ENCODE assay signal across 12 cellular contexts in the genomic region with DNA sequence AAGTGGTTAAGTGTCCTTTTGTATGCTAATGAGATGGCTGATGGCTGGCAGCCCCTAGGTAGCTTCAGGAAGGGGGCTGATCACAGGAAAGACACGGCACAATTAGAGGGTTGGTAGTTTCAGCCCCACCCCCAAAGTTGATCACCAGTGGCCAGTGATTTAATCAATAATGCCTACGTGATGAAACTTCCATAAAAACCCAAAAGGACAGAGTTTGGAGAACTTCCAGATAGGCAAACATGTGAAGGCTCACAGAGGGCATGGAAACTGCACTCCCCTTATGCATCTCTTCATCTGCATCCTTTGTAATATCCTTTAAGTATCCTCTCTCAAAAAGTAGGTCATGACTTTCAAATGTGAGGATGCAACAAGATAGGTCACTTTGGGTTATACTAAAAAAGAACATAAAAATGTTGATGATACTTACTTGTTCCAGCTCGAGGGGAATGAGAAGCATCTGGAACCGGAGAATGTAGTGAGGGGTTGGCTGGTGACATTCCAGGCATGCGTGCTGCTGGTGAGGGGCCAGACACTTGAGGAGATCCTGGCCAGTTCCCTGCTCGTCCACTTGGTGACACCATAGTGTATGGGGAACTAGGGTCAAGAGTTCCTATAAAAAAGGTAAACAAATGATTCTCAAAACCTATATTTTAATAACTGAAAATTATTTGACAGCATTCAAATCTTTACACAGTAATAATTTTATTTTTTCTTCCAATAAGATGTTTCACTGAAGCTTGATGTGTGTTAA. TPM values are rescaled to one million over a fixed set of nuclear protein-coding genes. Genes with fewer than 3 reads are reported as not detected.
DNase-seq lines count a peak whose midpoint lies in the region; ATAC-seq and TF ChIP-seq lines count a peak whose summit lies in the region.
"Had no signal": no experiment of that assay in that cellular context is flagged by ENCODE, and none has a peak within 500 bp of the region (broad histone marks: within the 10 kb centered on the region; RNA-seq: fewer than 3 reads in every experiment).

No MANE protein-coding gene starts in this region.

- DNase-seq in SK-N-SH (peak; percentile 26), fibroblast of pulmonary artery (ENCODE audit: low read depth) (peak; percentile 46), psoas muscle (no peak), NCI-H748 treated with DMSO at 0.1 percent for 48 hours (lab: John Stamatoyannopoulos, UW) (no peak), HK-2 (ENCODE audit: unreplicated experiment) (no peak), NCI-H1417 treated with DMSO at 0.1 percent for 48 hours (lab: John Stamatoyannopoulos, UW) (no peak)
- DNase-seq: activated gamma-delta T cell treated with Interleukin-2 at 50 U/mL for 16 hours, NCI-H187 had no signal

- no peaks in the 10 kb centered on the region for H3K9me2 ChIP-seq in SK-N-SH

- H3K27ac ChIP-seq in SK-N-SH (ENCODE audit: low read depth in 2 of 2, low read length in 1 of 2), result no peak overlapping the region
- H3K27ac ChIP-seq in psoas muscle, result no peak overlapping the region

- no peak overlapping the region for H3K4me3 ChIP-seq in SK-N-SH (ENCODE audit: low read depth in 2 of 2, low read length in 1 of 2)
- H3K4me3 ChIP-seq in fibroblast of pulmonary artery (replicated peaks; ENCODE audit: low read depth, low read length), result no peak overlapping the region
- H3K4me3 ChIP-seq in psoas muscle, result no peak overlapping the region
- H3K4me3 ChIP-seq: prostate gland had no signal

- 82% methylated on average over 6 of the region's 6 CpGs for WGBS in SK-N-SH (ENCODE audit: low lambda C conversion rate)
- 34 to 41% (median 34%) methylated on average over 6 of the region's 6 CpGs for WGBS in psoas muscle, 3 donors

- peak; percentile 39 to 83 (median 72) for ATAC-seq in psoas muscle
- no peak for ATAC-seq in GM18861 (IDR thresholded peaks at IDR 0.05; ENCODE audit: unreplicated experiment)

- peaks cover 38 to 43% of the 10 kb centered on the region in 2 experiments for H3K36me3 ChIP-seq in SK-N-SH (replicated peaks in 1 of 2; ENCODE audit: control insufficient read depth in 1 of 2, insufficient read depth in 2 of 2, low read length in 1 of 2)
- peaks cover 0 to 91% of the 10 kb centered on the region in 2 donors for H3K36me3 ChIP-seq in psoas muscle (ENCODE audit: insufficient read depth in 1 of 2, low read depth in 1 of 2)
- H3K36me3 ChIP-seq: prostate gland had no signal

- H3K27me3 ChIP-seq in SK-N-SH (ENCODE audit: insufficient read depth) (no peaks in the 10 kb centered on the region), psoas muscle (ENCODE audit: insufficient read depth in 3 of 3, low read length in 2 of 3) (no peaks in the 10 kb centered on the region)

- H2AFZ ChIP-seq in SK-N-SH (ENCODE audit: low read depth), result no peak overlapping the region

- no peaks in the 10 kb centered on the region for H3K79me2 ChIP-seq in SK-N-SH (ENCODE audit: insufficient read depth)

- TF ChIP-seq CTCF in GM12872 (IDR thresholded peaks at IDR 0.05; ENCODE audit: insufficient read depth, low read depth, low read length) (peak; percentile 40), SK-N-SH (IDR thresholded peaks at IDR 0.05) (peak; percentile 48), fibroblast of pulmonary artery (IDR thresholded peaks at IDR 0.05; ENCODE audit: low read length, missing control alignments) (peak; percentile 47), psoas muscle (IDR thresholded peaks at IDR 0.05) (peak; percentile 48)

- TF ChIP-seq EP300 in SK-N-SH (IDR thresholded peaks at IDR 0.05; ENCODE audit: borderline replicate concordance in 1 of 2, low read depth in 1 of 2, low read length in 1 of 2), result no peak

- no peak overlapping the region for H3K4me2 ChIP-seq in SK-N-SH

- H3K4me1 ChIP-seq in SK-N-SH (ENCODE audit: control insufficient read depth in 1 of 2, insufficient read depth in 2 of 2, low read depth in 1 of 2, low read length in 1 of 2) (no peaks in the 10 kb centered on the region), psoas muscle (no peaks in the 10 kb centered on the region)
- H3K4me1 ChIP-seq: prostate gland had no signal

- H3F3A ChIP-seq in SK-N-SH (replicated peaks; ENCODE audit: insufficient read depth), result no peaks in the 10 kb centered on the region

- 0 out of 2 replicates have a peak, but pooled peaks have one; percentile 23 for TF ChIP-seq RAD21 in SK-N-SH (IDR thresholded peaks at IDR 0.05; ENCODE audit: low read length)

- no peaks in the 10 kb centered on the region for H4K20me1 ChIP-seq in SK-N-SH (ENCODE audit: insufficient read depth)

- no peak overlapping the region for H3K9ac ChIP-seq in SK-N-SH

- CTCF ChIA-PET in SK-N-SH (lab: Yijun Ruan, JAX), result interaction anchor here (0.8 to 2.2 kb wide), 5 partner anchors 8 to 130 kb away, joined by 3 to 11 read pairs (median 3); no protein-coding TSS in a partner anchor

- intact Hi-C loops in psoas muscle (cut with DNase I), result no loop called here

- POLR2A ChIA-PET in SK-N-SH (lab: Yijun Ruan, JAX), result no interaction called here

- no peaks in the 10 kb centered on the region for H3K9me3 ChIP-seq in SK-N-SH
- H3K9me3 ChIP-seq in psoas muscle, result no peaks in the 10 kb centered on the region
- H3K9me3 ChIP-seq: prostate gland had no signal

TF ChIP-seq in SK-N-SH, 30 proteins besides CTCF, POLR2A, EP300 and RAD21:
- TF ChIP-seq GATA2 (CRISPR knock-in tag; IDR thresholded peaks at IDR 0.05) (no peak), EZH2phosphoT487 (IDR thresholded peaks at IDR 0.05; ENCODE audit: borderline replicate concordance, low read depth) (no peak), USF1 (IDR thresholded peaks at IDR 0.05; ENCODE audit: borderline replicate concordance, low read depth) (no peak), ELF1 (IDR thresholded peaks at IDR 0.05) (no peak), NRF1 (IDR thresholded peaks at IDR 0.05; ENCODE audit: low read depth, low read length) (no peak), POLR2AphosphoS5 (IDR thresholded peaks at IDR 0.05; ENCODE audit: low read depth, low read length) (no peak), SIN3A (IDR thresholded peaks at IDR 0.05; ENCODE audit: borderline replicate concordance, low read depth, low read length) (no peak), FOXJ3 (CRISPR knock-in tag; IDR thresholded peaks at IDR 0.05) (no peak), RCOR1 (IDR thresholded peaks at IDR 0.05; ENCODE audit: low read length) (no peak), TEAD4 (IDR thresholded peaks at IDR 0.05; ENCODE audit: borderline replicate concordance, insufficient read depth) (no peak), RFX5 (IDR thresholded peaks at IDR 0.05; ENCODE audit: low read length) (no peak)
- TF ChIP-seq, protein P1, sequence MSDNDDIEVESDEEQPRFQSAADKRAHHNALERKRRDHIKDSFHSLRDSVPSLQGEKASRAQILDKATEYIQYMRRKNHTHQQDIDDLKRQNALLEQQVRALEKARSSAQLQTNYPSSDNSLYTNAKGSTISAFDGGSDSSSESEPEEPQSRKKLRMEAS (IDR thresholded peaks at IDR 0.05; ENCODE audit: low read depth), result no peak
- TF ChIP-seq, protein P2, sequence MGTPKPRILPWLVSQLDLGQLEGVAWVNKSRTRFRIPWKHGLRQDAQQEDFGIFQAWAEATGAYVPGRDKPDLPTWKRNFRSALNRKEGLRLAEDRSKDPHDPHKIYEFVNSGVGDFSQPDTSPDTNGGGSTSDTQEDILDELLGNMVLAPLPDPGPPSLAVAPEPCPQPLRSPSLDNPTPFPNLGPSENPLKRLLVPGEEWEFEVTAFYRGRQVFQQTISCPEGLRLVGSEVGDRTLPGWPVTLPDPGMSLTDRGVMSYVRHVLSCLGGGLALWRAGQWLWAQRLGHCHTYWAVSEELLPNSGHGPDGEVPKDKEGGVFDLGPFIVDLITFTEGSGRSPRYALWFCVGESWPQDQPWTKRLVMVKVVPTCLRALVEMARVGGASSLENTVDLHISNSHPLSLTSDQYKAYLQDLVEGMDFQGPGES (IDR thresholded peaks at IDR 0.05; ENCODE audit: low read depth, low read length), result no peak

RNA-seq across cellular contexts. Expression of gene CXorf38, which starts 16.7 kb away (rescaled TPM):
- 8.4 and 10.4 TPM in 2 replicates for polyA plus RNA-seq in SK-N-SH (2012; rRNA removed)
- 8.9 and 10.0 TPM in 2 replicates for polyA plus RNA-seq in SK-N-SH (2012; cell fraction: cytosol; rRNA removed)
- 12.6 and 12.9 TPM in 2 replicates for polyA plus RNA-seq in SK-N-SH (2012; cell fraction: nucleus; rRNA removed)
- 1 to 10 TPM; 3.1 to 3.9 (median 3.7) TPM for total RNA-seq in psoas muscle
- 1 to 10 TPM; 2.1 to 2.6 (median 2.3) TPM for polyA plus RNA-seq in psoas muscle

RNA-seq across cellular contexts. Expression of gene MPC1L, which starts 40.8 kb away (rescaled TPM):
- polyA plus RNA-seq in SK-N-SH (2012; rRNA removed) (not detected in 2 replicates), psoas muscle (not detected)
- polyA plus RNA-seq in SK-N-SH (2012; cell fraction: cytosol; rRNA removed), result not detected in 2 replicates
- polyA plus RNA-seq in SK-N-SH (2012; cell fraction: nucleus; rRNA removed), result 0.20 TPM in 1 of 2 replicates, not detected in the other
- total RNA-seq in psoas muscle, result not detected
- total RNA-seq: glomerular endothelial cell had no signal

Comparison
In these comparisons a context has a peak if more than half of its experiments do, and no peak if none do; other contexts are left out.
1. DNase-seq: peak in SK-N-SH (single experiment) and fibroblast of pulmonary artery (single experiment); none in psoas muscle (0 of 2), NCI-H748 treated with DMSO at 0.1 percent for 48 hours (single experiment), HK-2 (single experiment) and NCI-H1417 treated with DMSO at 0.1 percent for 48 hours (single experiment).
2. Peak in every context shown above with its lines, with median percentiles within 50 percentile points of each other: CTCF ChIP-seq.